In the genomic region with DNA sequence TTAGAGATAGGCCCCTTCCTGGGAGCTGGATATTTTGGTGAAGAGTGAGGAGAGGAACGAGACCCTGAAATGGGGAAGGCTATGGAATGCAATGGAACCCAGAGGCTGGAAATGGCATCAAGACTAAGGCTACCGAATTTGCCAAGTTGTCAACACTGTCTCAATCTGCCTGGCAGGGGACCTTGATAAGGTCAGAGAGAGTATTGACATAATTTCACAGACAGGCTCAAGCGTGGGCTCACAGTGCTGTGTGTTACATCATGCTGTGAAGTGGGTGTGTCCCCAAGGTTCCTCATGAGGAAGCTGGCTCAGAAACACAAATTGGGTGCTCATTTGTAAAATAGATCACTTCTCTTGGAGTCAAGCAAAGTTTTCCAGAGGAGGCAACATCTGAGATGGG, we compare ENCODE assay signal across 20 cellular contexts. TPM values are rescaled to one million over a fixed set of nuclear protein-coding genes. Genes with fewer than 3 reads are reported as not detected.
DNase-seq lines count a peak whose midpoint lies in the region; ATAC-seq, FAIRE-seq and TF ChIP-seq lines count a peak whose summit lies in the region.
"Had no signal": no experiment of that assay in that cellular context is flagged by ENCODE, and none has a peak within 500 bp of the region (broad histone marks: within the 10 kb centered on the region; RNA-seq: fewer than 3 reads in every experiment).

No MANE protein-coding gene starts in this region.

- H3K4me3 Mint-ChIP-seq in naive B cell, result peak overlapping the region in 1 of 8 donors; percentile 32
- H3K4me3 Mint-ChIP-seq: activated T-helper 17 cell treated with anti-CD3 and anti-CD28 coated beads, Interleukin-2, amount 50 U/mL, for 72 hours; T-helper 1 cell treated with Interleukin-12 subunit alpha and Interleukin-12 subunit beta and Interleukin-4 antibody, amounts not matched to agents 30 μg/mL and 1 μg/mL, for 36 hours had no signal

- no peak overlapping the region for H3K4me3 ChIP-seq in bronchial epithelial cell (ENCODE audit: low read depth, low read length)
- H3K4me3 ChIP-seq: heart right ventricle, smooth muscle cell had no signal

- ATAC-seq in GM19351 (IDR thresholded peaks at IDR 0.05; ENCODE audit: unreplicated experiment) (peak; percentile 44), naive B cell (ENCODE audit: low read depth in 2 of 2) (peak; percentile 45 to 54)
- ATAC-seq: activated T-helper 17 cell treated with anti-CD3 and anti-CD28 coated beads, Interleukin-2, amount 50 U/mL, for 72 hours had no signal

- H3K4me1 Mint-ChIP-seq in naive B cell, result peaks cover 15 to 27% (median 25%) of the 10 kb centered on the region in 3 donors
- H3K4me1 Mint-ChIP-seq: activated T-helper 17 cell treated with anti-CD3 and anti-CD28 coated beads, Interleukin-2, amount 50 U/mL, for 72 hours had no signal

- peak overlapping the region in 5 of 6 donors; percentile 18 to 70 (median 23) for H3K27ac Mint-ChIP-seq in naive B cell
- H3K27ac Mint-ChIP-seq: activated T-helper 17 cell treated with anti-CD3 and anti-CD28 coated beads, Interleukin-2, amount 50 U/mL, for 72 hours; T-helper 1 cell treated with Interleukin-12 subunit alpha and Interleukin-12 subunit beta and Interleukin-4 antibody, amounts not matched to agents 30 μg/mL and 1 μg/mL, for 36 hours had no signal

- no peaks in the 10 kb centered on the region for H3K27me3 ChIP-seq in bronchial epithelial cell (ENCODE audit: control insufficient read depth, insufficient read depth, low read length)

- TF ChIP-seq CTCF in bronchial epithelial cell (IDR thresholded peaks at IDR 0.05; ENCODE audit: insufficient read depth, low read length, severe bottlenecking), result no peak

- peaks cover 0 to 4% (median 0%) of the 10 kb centered on the region in 3 donors for H3K27me3 Mint-ChIP-seq in naive B cell

- FAIRE-seq in bronchial epithelial cell (lab: Jason Lieb, UNC), result peak; percentile 13
- FAIRE-seq: D721Med, G401.6, islet of Langerhans had no signal

- no peaks in the 10 kb centered on the region for H3K9me3 Mint-ChIP-seq in naive B cell
- H3K9me3 Mint-ChIP-seq: activated T-helper 17 cell treated with anti-CD3 and anti-CD28 coated beads, Interleukin-2, amount 50 U/mL, for 72 hours; T-helper 1 cell treated with Interleukin-12 subunit alpha and Interleukin-12 subunit beta and Interleukin-4 antibody, amounts not matched to agents 30 μg/mL and 1 μg/mL, for 36 hours had no signal

- H3K36me3 ChIP-seq in bronchial epithelial cell (ENCODE audit: control insufficient read depth, insufficient read depth, low read length), result no peaks in the 10 kb centered on the region
- H3K36me3 ChIP-seq: heart right ventricle had no signal

- DNase-seq in NOMO-1 treated with DMSO at 0.1 percent for 48 hours (lab: John Stamatoyannopoulos, UW; ENCODE audit: unreplicated experiment), result peak; percentile 80
- no peak for DNase-seq in bronchial epithelial cell (ENCODE audit: low read depth)
- no peak for DNase-seq in naive B cell
- no peak for DNase-seq in glomerular visceral epithelial cell (ENCODE audit: extremely low spot score)
- DNase-seq in GOT3 (lab: John Stamatoyannopoulos, UW), result no peak
- no peak for DNase-seq in NCI-H1417 (lab: John Stamatoyannopoulos, UW)
- no peak for DNase-seq in islet precursor cell
- DNase-seq: effector CD8-positive, alpha-beta T cell; heart right ventricle; NCI-H1092; NCI-H774; RPMI8226; stimulated activated CD4-positive, alpha-beta T cell treated with anti-CD3 and anti-CD28 coated beads, Interleukin-4, amount 100 ng/mL, for 4 hours had no signal

- no peaks in the 10 kb centered on the region for H3K36me3 Mint-ChIP-seq in naive B cell

RNA-seq across cellular contexts. Expression of a gene that starts 51.8 kb away (rescaled TPM):
- 0.79 and 4.1 TPM in 2 replicates for total RNA-seq in bronchial epithelial cell
- 10 to 100 TPM; 14.7 to 24.5 (median 17.6) TPM for polyA plus RNA-seq in naive B cell (ENCODE audit: low read depth in 6 of 6)
